ENCODE assay signal across 9 cellular contexts in the genomic region with DNA sequence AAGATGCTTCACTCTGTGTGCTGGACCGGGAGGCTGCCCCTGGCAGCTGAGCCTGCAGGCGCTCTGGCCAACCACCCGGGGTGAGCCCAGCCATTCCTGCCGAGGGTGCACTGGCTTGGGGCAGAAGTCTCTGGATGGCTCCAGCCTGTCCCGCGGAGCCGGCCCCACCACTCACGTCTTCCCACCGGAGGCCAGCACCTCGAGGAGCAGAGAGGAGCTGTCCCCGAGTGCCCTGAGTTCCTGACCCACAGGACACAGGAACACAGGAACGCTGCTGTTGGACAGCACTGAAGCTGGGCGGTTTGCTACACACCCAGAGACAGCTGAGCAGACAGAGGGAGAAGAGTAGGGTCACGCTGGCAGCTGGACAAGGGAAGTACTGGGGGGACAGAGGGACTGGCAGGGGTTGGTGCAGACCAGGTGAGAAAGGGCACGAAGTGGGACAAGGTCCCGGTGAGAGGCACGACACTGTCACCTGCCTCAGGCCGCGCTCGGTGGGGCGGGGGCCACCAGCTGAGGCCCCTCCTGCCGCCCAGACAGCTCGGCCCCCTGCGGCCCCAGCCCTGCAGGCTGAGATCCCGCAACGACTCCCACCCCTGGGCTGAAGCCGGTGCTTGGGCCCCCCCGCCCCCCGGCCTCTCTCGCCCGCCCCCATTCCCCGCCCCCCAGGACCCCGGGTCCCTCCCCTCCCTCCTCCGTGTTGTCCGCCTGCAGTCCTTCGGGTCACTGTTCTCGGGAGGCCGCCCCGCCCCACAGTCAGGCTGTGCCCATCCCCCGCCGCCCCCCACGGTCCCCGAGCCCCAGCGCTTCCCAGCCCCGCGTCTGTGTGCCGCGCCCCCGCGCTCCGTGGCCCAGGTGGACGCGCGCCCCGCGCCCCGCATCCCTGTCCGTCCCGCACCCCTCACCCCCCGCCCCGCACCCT. TPM values are rescaled to one million over a fixed set of nuclear protein-coding genes. Genes with fewer than 3 reads are reported as not detected.
A peak's percentile ranks its signal among the peaks of the same experiment; 100 is the strongest.
DNase-seq lines count a peak whose midpoint lies in the region; ATAC-seq and TF ChIP-seq lines count a peak whose summit lies in the region.
"Had no signal": no experiment of that assay in that cellular context is flagged by ENCODE, and none has a peak within 500 bp of the region (broad histone marks: within the 10 kb centered on the region; RNA-seq: fewer than 3 reads in every experiment).

No MANE protein-coding gene starts in this region.

- peak overlapping the region; percentile 76 for H3K4me3 Mint-ChIP-seq in activated T-helper 2 cell treated with anti-CD3 and anti-CD28 coated beads, Interferon-gamma antibody, Interleukin-2, Interleukin-4, amounts not matched to agents 10 μg/mL and 5 μg/mL and 100 μg/mL, durations not matched to agents 14 hours and 24 hours and 36 hours (ENCODE audit: low read depth)

- no peak for TF ChIP-seq POLR2A in thyroid gland (IDR thresholded peaks at IDR 0.05)

- H3K36me3 ChIP-seq in thyroid gland (no peaks in the 10 kb centered on the region), colonic mucosa (no peaks in the 10 kb centered on the region)
- H3K36me3 ChIP-seq: neutrophil had no signal

- no peak overlapping the region for H3K27ac ChIP-seq in thyroid gland
- no peak overlapping the region for H3K27ac ChIP-seq in colonic mucosa
- H3K27ac ChIP-seq: neutrophil had no signal

- TF ChIP-seq CTCF in thyroid gland (IDR thresholded peaks at IDR 0.05): no peak
- no peak for TF ChIP-seq CTCF in colonic mucosa (IDR thresholded peaks at IDR 0.05)

- DNase-seq in activated T-cell treated with anti-CD3 and anti-CD28 coated beads, Interleukin-2, amount 50 U/mL, for 1 hour: peak; percentile 31
- no peak for DNase-seq in activated T-cell treated with anti-CD3 and anti-CD28 coated beads, Interleukin-2, amount 50 U/mL, for 48 hours
- no peak for DNase-seq in activated T-helper 2 cell treated with anti-CD3 and anti-CD28 coated beads, Interferon-gamma antibody, Interleukin-2, Interleukin-4, amounts not matched to agents 10 μg/mL and 5 μg/mL and 100 μg/mL, durations not matched to agents 14 hours and 24 hours and 36 hours (ENCODE audit: low spot score)
- DNase-seq in islet precursor cell (peak; percentile 75), thyroid gland (peak; percentile 18 to 20), NCI-H1048 (lab: John Stamatoyannopoulos, UW) (no peak), colonic mucosa (no peak)

- H3K4me1 Mint-ChIP-seq in activated T-helper 2 cell treated with anti-CD3 and anti-CD28 coated beads, Interferon-gamma antibody, Interleukin-2, Interleukin-4, amounts not matched to agents 10 μg/mL and 5 μg/mL and 100 μg/mL, durations not matched to agents 14 hours and 24 hours and 36 hours (ENCODE audit: low read depth): peaks cover 8% of the 10 kb centered on the region

- H3K9me3 Mint-ChIP-seq in activated T-helper 2 cell treated with anti-CD3 and anti-CD28 coated beads, Interferon-gamma antibody, Interleukin-2, Interleukin-4, amounts not matched to agents 10 μg/mL and 5 μg/mL and 100 μg/mL, durations not matched to agents 14 hours and 24 hours and 36 hours: no peaks in the 10 kb centered on the region

- WGBS in thyroid gland, 2 donors: 0 to 10% methylated on average over 12 of the region's 61 CpGs

- H3K4me3 ChIP-seq in thyroid gland (replicated peaks in 1 of 3) (peak overlapping the region in 1 of 3 donors; percentile 2), colonic mucosa (no peak overlapping the region)

- H3K27me3 ChIP-seq in thyroid gland (peaks cover 20% of the 10 kb centered on the region), colonic mucosa (peaks cover 22% of the 10 kb centered on the region)

- H3K36me3 Mint-ChIP-seq in activated T-helper 2 cell treated with anti-CD3 and anti-CD28 coated beads, Interferon-gamma antibody, Interleukin-2, Interleukin-4, amounts not matched to agents 10 μg/mL and 5 μg/mL and 100 μg/mL, durations not matched to agents 14 hours and 24 hours and 36 hours (ENCODE audit: low read depth): no peaks in the 10 kb centered on the region

- peaks cover 39% of the 10 kb centered on the region for H3K27me3 Mint-ChIP-seq in activated T-helper 2 cell treated with anti-CD3 and anti-CD28 coated beads, Interferon-gamma antibody, Interleukin-2, Interleukin-4, amounts not matched to agents 10 μg/mL and 5 μg/mL and 100 μg/mL, durations not matched to agents 14 hours and 24 hours and 36 hours (ENCODE audit: low read depth)

- H3K4me1 ChIP-seq in thyroid gland (peaks cover 0 to 8% of the 10 kb centered on the region in 2 donors), colonic mucosa (no peaks in the 10 kb centered on the region)

- H3K9ac ChIP-seq in colonic mucosa (ENCODE audit: low read depth in 2 of 2, low read length in 2 of 2): no peak overlapping the region

- intact Hi-C loops in activated T-helper 2 cell treated with anti-CD3 and anti-CD28 coated beads, Interferon-gamma antibody, Interleukin-2, Interleukin-4, amounts not matched to agents 10 μg/mL and 5 μg/mL and 100 μg/mL, durations not matched to agents 14 hours and 24 hours and 36 hours (cut with micrococcal nuclease): no loop called here
- intact Hi-C loops in thyroid gland (cut with DNase I) (loop anchor here (5.0 kb wide), 1 partner anchor 166 kb away; no protein-coding TSS in a partner anchor), colonic mucosa (cut with DNase I) (no loop called here)

- ATAC-seq in activated CD4-positive, CD25-positive, alpha-beta regulatory T cell treated with anti-CD3 and anti-CD28 coated beads, Interleukin-2, amount 50 U/mL, for 24 hours: no peak

- H3K27ac Mint-ChIP-seq in activated T-helper 2 cell treated with anti-CD3 and anti-CD28 coated beads, Interferon-gamma antibody, Interleukin-2, Interleukin-4, amounts not matched to agents 10 μg/mL and 5 μg/mL and 100 μg/mL, durations not matched to agents 14 hours and 24 hours and 36 hours: peak overlapping the region; percentile 49

- no peaks in the 10 kb centered on the region for H3K9me3 ChIP-seq in thyroid gland
- no peaks in the 10 kb centered on the region for H3K9me3 ChIP-seq in colonic mucosa
- H3K9me3 ChIP-seq: neutrophil had no signal

RNA-seq across cellular contexts. Expression of gene B4GALNT4, which starts 0.6 kb away (rescaled TPM):
- total RNA-seq in activated T-helper 2 cell treated with anti-CD3 and anti-CD28 coated beads, Interferon-gamma antibody, Interleukin-2, Interleukin-4, amounts not matched to agents 10 μg/mL and 5 μg/mL and 100 μg/mL, durations not matched to agents 14 hours and 24 hours and 36 hours: 1.5 and 2.9 TPM in 2 replicates
- total RNA-seq in thyroid gland: 1 to 10 TPM in 1 of 4 donors, under 1 TPM in 1, not detected in 2; 0.98 to 1.2 TPM
- 1 to 10 TPM; 1.6 to 2.0 TPM for total RNA-seq in colonic mucosa

RNA-seq across cellular contexts. Expression of gene PKP3, which starts 25.3 kb away (rescaled TPM):
- total RNA-seq in activated T-helper 2 cell treated with anti-CD3 and anti-CD28 coated beads, Interferon-gamma antibody, Interleukin-2, Interleukin-4, amounts not matched to agents 10 μg/mL and 5 μg/mL and 100 μg/mL, durations not matched to agents 14 hours and 24 hours and 36 hours: not detected in 2 replicates
- 10 to 100 TPM; 30.4 to 58.4 (median 46.9) TPM for total RNA-seq in thyroid gland
- total RNA-seq in colonic mucosa: 100 to 1,000 TPM; 167 to 247 TPM

RNA-seq across cellular contexts. Expression of gene SIGIRR, which starts 46.1 kb away (rescaled TPM):
- total RNA-seq in activated T-helper 2 cell treated with anti-CD3 and anti-CD28 coated beads, Interferon-gamma antibody, Interleukin-2, Interleukin-4, amounts not matched to agents 10 μg/mL and 5 μg/mL and 100 μg/mL, durations not matched to agents 14 hours and 24 hours and 36 hours: 41.5 and 53.4 TPM in 2 replicates
- total RNA-seq in thyroid gland (10 to 100 TPM; 46.0 to 69.6 (median 47.8) TPM), colonic mucosa (100 to 1,000 TPM in 1 of 2 donors, 10 to 100 TPM in 1; 91.4 to 177 TPM)

RNA-seq across cellular contexts. Expression of gene IFITM3, which starts 48.0 kb away (rescaled TPM):
- total RNA-seq in activated T-helper 2 cell treated with anti-CD3 and anti-CD28 coated beads, Interferon-gamma antibody, Interleukin-2, Interleukin-4, amounts not matched to agents 10 μg/mL and 5 μg/mL and 100 μg/mL, durations not matched to agents 14 hours and 24 hours and 36 hours: 3.5 and 3.7 TPM in 2 replicates
- total RNA-seq in thyroid gland (100 to 1,000 TPM; 140 to 300 (median 178) TPM), colonic mucosa (100 to 1,000 TPM; 132 to 160 TPM)

RNA-seq across cellular contexts. Expression of gene IFITM1, which starts 54.8 kb away (rescaled TPM):
- 256 and 260 TPM in 2 replicates for total RNA-seq in activated T-helper 2 cell treated with anti-CD3 and anti-CD28 coated beads, Interferon-gamma antibody, Interleukin-2, Interleukin-4, amounts not matched to agents 10 μg/mL and 5 μg/mL and 100 μg/mL, durations not matched to agents 14 hours and 24 hours and 36 hours
- total RNA-seq in thyroid gland (100 to 1,000 TPM in 3 of 4 donors, 10 to 100 TPM in 1; 94.3 to 163 (median 103) TPM), colonic mucosa (100 to 1,000 TPM in 1 of 2 donors, 10 to 100 TPM in 1; 63.3 to 101 TPM)

Comparison
In these comparisons a context has a peak if more than half of its experiments do, and no peak if none do; other contexts are left out.
1. DNase-seq: peak in activated T-cell treated with anti-CD3 and anti-CD28 coated beads, Interleukin-2, amount 50 U/mL, for 1 hour (single experiment), islet precursor cell (single experiment) and thyroid gland (2 of 2); none in activated T-cell treated with anti-CD3 and anti-CD28 coated beads, Interleukin-2, amount 50 U/mL, for 48 hours (0 of 2), activated T-helper 2 cell treated with anti-CD3 and anti-CD28 coated beads, Interferon-gamma antibody, Interleukin-2, Interleukin-4, amounts not matched to agents 10 μg/mL and 5 μg/mL and 100 μg/mL, durations not matched to agents 14 hours and 24 hours and 36 hours (single experiment), NCI-H1048 (single experiment) and colonic mucosa (single experiment).
2. RNA of gene PKP3, which starts 25.3 kb away (total RNA-seq): 167 to 247 TPM in colonic mucosa and 30.4 to 58.4 TPM in thyroid gland; not detected in activated T-helper 2 cell treated with anti-CD3 and anti-CD28 coated beads, Interferon-gamma antibody, Interleukin-2, Interleukin-4, amounts not matched to agents 10 μg/mL and 5 μg/mL and 100 μg/mL, durations not matched to agents 14 hours and 24 hours and 36 hours; every median in the first group is over 10 times any median in the second.